8 cellular contexts compared by ENCODE assay signal in genomic region chr4:113141901-113142346, GRCh38.
DNase-seq lines count a peak whose midpoint lies in the region; ATAC-seq, FAIRE-seq and TF ChIP-seq lines count a peak whose summit lies in the region.

No MANE protein-coding gene starts in this region.

- peak overlapping the region; percentile 45 for H3K27ac Mint-ChIP-seq in astrocyte (ENCODE audit: unreplicated experiment)

- no peak overlapping the region for H3K4me3 Mint-ChIP-seq in astrocyte (ENCODE audit: unreplicated experiment)

- H3K4me1 Mint-ChIP-seq in astrocyte (ENCODE audit: low read depth, unreplicated experiment): peaks cover 36% of the 10 kb centered on the region

- no peaks in the 10 kb centered on the region for H3K9me3 Mint-ChIP-seq in astrocyte (ENCODE audit: unreplicated experiment)

- no peaks in the 10 kb centered on the region for H3K79me2 ChIP-seq in astrocyte (ENCODE audit: insufficient read depth, low read length)

- peak overlapping the region; percentile 13 for H2AFZ ChIP-seq in astrocyte (ENCODE audit: low read depth, low read length)

- H3K27me3 Mint-ChIP-seq in astrocyte (ENCODE audit: low read depth, unreplicated experiment): no peaks in the 10 kb centered on the region

- DNase-seq in HTR-8/SVneo (ENCODE audit: insufficient read length, low spot score): peak; percentile 8
- DNase-seq in astrocyte (ENCODE audit: low read depth): peak; percentile 91
- peak; percentile 52 for DNase-seq in putamen (ENCODE audit: low spot score)
- no peak for DNase-seq in heart right ventricle
- DNase-seq in activated CD8-positive, alpha-beta memory T cell treated with anti-CD3 and anti-CD28 coated beads for 24 hours: no peak
- no peak for DNase-seq in RPMI8226

- FAIRE-seq in HTR-8/SVneo (lab: Jason Lieb, UNC) (no peak), astrocyte (lab: Jason Lieb, UNC) (peak; percentile 55)

- H3K36me3 ChIP-seq in astrocyte (ENCODE audit: insufficient read depth, low read length) (no peaks in the 10 kb centered on the region), heart right ventricle (no peaks in the 10 kb centered on the region)

- no peaks in the 10 kb centered on the region for H4K20me1 ChIP-seq in astrocyte (ENCODE audit: insufficient read depth, low read length)

- no peaks in the 10 kb centered on the region for H3K36me3 Mint-ChIP-seq in astrocyte (ENCODE audit: low read depth, unreplicated experiment)

- H3K9ac ChIP-seq in astrocyte (ENCODE audit: low read length): peak overlapping the region; percentile 55

- H3K9me3 ChIP-seq in astrocyte (ENCODE audit: insufficient read depth, low read depth, low read length) (no peaks in the 10 kb centered on the region), heart right ventricle (no peaks in the 10 kb centered on the region)

- WGBS in heart right ventricle, 2 donors: 25 to 40% methylated on average over 3 of the region's 3 CpGs

- peak overlapping the region; percentile 69 for H3K4me2 ChIP-seq in astrocyte (ENCODE audit: low read length)

- no peak overlapping the region for H3K4me3 ChIP-seq in astrocyte (ENCODE audit: insufficient read depth, low read depth, low read length)
- no peak overlapping the region for H3K4me3 ChIP-seq in heart right ventricle

- H3K27ac ChIP-seq in astrocyte (ENCODE audit: low read depth, low read length) (peak overlapping the region; percentile 62), heart right ventricle (peak overlapping the region in 2 of 10 donors; percentile 12 to 22)

- intact Hi-C loops in heart right ventricle (cut with DNase I): no loop called here

- peaks cover 17% of the 10 kb centered on the region for H3K4me1 ChIP-seq in astrocyte (ENCODE audit: insufficient read depth, low read length)
- peaks cover 0 to 34% (median 9%) of the 10 kb centered on the region in 9 donors for H3K4me1 ChIP-seq in heart right ventricle

- TF ChIP-seq CTCF in astrocyte (IDR thresholded peaks at IDR 0.05; ENCODE audit: insufficient read depth, low read depth, low read length) (no peak), heart right ventricle (IDR thresholded peaks at IDR 0.05) (no peak)

- H3K27me3 ChIP-seq in astrocyte (ENCODE audit: insufficient read depth, low read length) (no peaks in the 10 kb centered on the region), heart right ventricle (no peaks in the 10 kb centered on the region)

- ATAC-seq in GM18861 (IDR thresholded peaks at IDR 0.05; ENCODE audit: unreplicated experiment) (peak; percentile 69), heart right ventricle (no peak), HG03175 (IDR thresholded peaks at IDR 0.05; ENCODE audit: unreplicated experiment) (no peak)

Comparison
In these comparisons a context has a peak if more than half of its experiments do, and no peak if none do; other contexts are left out.
1. DNase-seq: peak in HTR-8/SVneo (single experiment), astrocyte (single experiment) and putamen (single experiment); none in heart right ventricle (0 of 2), activated CD8-positive, alpha-beta memory T cell treated with anti-CD3 and anti-CD28 coated beads for 24 hours (single experiment) and RPMI8226 (single experiment).